Comparison of ENCODE assay signal across 8 cellular contexts in genomic region chr15:63970723-63971426, GRCh38.
DNase-seq lines count a peak whose midpoint lies in the region; ATAC-seq lines count a peak whose summit lies in the region.

No MANE protein-coding gene starts in this region.

- ATAC-seq in GM18519 (IDR thresholded peaks at IDR 0.05; ENCODE audit: low FRiP score, unreplicated experiment) (peak; percentile 89), GM21723 (IDR thresholded peaks at IDR 0.05; ENCODE audit: unreplicated experiment) (peak; percentile 92)

- H3K27me3 ChIP-seq in muscle layer of duodenum (ENCODE audit: low read depth, low read length) = no peaks in the 10 kb centered on the region

- H3K4me1 ChIP-seq in muscle layer of duodenum (ENCODE audit: control insufficient read depth in 1 of 2, insufficient read depth in 2 of 2, low read length in 2 of 2) = peaks cover 7 to 17% of the 10 kb centered on the region in 2 donors

- H3K36me3 ChIP-seq in muscle layer of duodenum (ENCODE audit: control insufficient read depth in 1 of 2, insufficient read depth in 2 of 2, low read length in 2 of 2) = no peaks in the 10 kb centered on the region

- H3K4me3 ChIP-seq in muscle layer of duodenum (ENCODE audit: low read depth in 1 of 2, low read length in 2 of 2) = no peak overlapping the region

- H3K9me3 ChIP-seq in muscle layer of duodenum (ENCODE audit: control insufficient read depth in 1 of 2, low read length in 2 of 2) = no peaks in the 10 kb centered on the region

- peak overlapping the region; percentile 86 for H3K27ac ChIP-seq in muscle layer of duodenum (ENCODE audit: low read length)

- DNase-seq in MV-4-11 (lab: John Stamatoyannopoulos, UW) (peak; percentile 87), midbrain (lab: John Stamatoyannopoulos, UW) (no peak), inferior parietal cortex (ENCODE audit: extremely low spot score) (no peak), EL (no peak), DMS53 treated with DMSO at 0.1 percent for 48 hours (lab: John Stamatoyannopoulos, UW; ENCODE audit: unreplicated experiment) (no peak)
